Comparison of ENCODE assay signal across 8 cellular contexts in genomic region chr20:32535316-32535952, GRCh38. TPM values are rescaled to one million over a fixed set of nuclear protein-coding genes. Genes with fewer than 3 reads are reported as not detected.
A peak's percentile ranks its signal among the peaks of the same experiment; 100 is the strongest.
DNase-seq lines count a peak whose midpoint lies in the region; ATAC-seq and TF ChIP-seq lines count a peak whose summit lies in the region.

No MANE protein-coding gene starts in this region.

- peak overlapping the region; percentile 77 for H3K4me2 ChIP-seq in DOHH2 (ENCODE audit: low read length)

- peaks cover 62% of the 10 kb centered on the region for H3K4me1 ChIP-seq in DOHH2 (ENCODE audit: control insufficient read depth, low read length)

- H3K4me1 Mint-ChIP-seq in activated T-cell treated with anti-CD3 and anti-CD28 coated beads, Interleukin-2, amount 50 U/mL, for 24 hours (ENCODE audit: low read depth), result peaks cover 79% of the 10 kb centered on the region
- peaks cover 50 to 52% of the 10 kb centered on the region in 2 donors for H3K4me1 Mint-ChIP-seq in natural killer cell treated with Interleukin-12 subunit alpha and Interleukin-12 subunit beta and Interleukin-15 and Interleukin-18, amount 100 ng/mL, for 72 hours (ENCODE audit: low read depth in 2 of 2)

- CTCF ChIA-PET in GM10248 (lab: Yijun Ruan, JAX), result interaction anchor here (1.0 to 2.1 kb wide), 5 partner anchors 13 to 243 kb away, joined by 3 to 8 read pairs (median 3); no protein-coding TSS in a partner anchor

- H3K9me2 ChIP-seq in DOHH2 (replicated peaks; ENCODE audit: control insufficient read depth, low read length), result no peaks in the 10 kb centered on the region

- peaks cover 42% of the 10 kb centered on the region for H3F3A ChIP-seq in DOHH2 (ENCODE audit: control insufficient read depth, insufficient read depth)

- peak; percentile 82 for DNase-seq in NCI-H1417 treated with DMSO at 0.1 percent for 48 hours (lab: John Stamatoyannopoulos, UW)
- DNase-seq in activated T-cell treated with anti-CD3 and anti-CD28 coated beads, Interleukin-2, amount 50 U/mL, for 24 hours, result no peak
- DNase-seq in natural killer cell treated with Interleukin-12 subunit alpha and Interleukin-12 subunit beta and Interleukin-15 and Interleukin-18, amount 100 ng/mL, for 72 hours (ENCODE audit: low spot score), result peak; percentile 59
- no peak for DNase-seq in GM10248 (ENCODE audit: extremely low spot score)
- DNase-seq in medulla oblongata (ENCODE audit: extremely low spot score), result no peak
- DNase-seq in globus pallidus (ENCODE audit: low spot score), result no peak
- no peak for DNase-seq in hypothalamus (lab: John Stamatoyannopoulos, UW)

- H4K20me1 ChIP-seq in DOHH2 (ENCODE audit: control insufficient read depth, insufficient read depth, low read depth, low read length), result no peaks in the 10 kb centered on the region

- H3K9me3 Mint-ChIP-seq in activated T-cell treated with anti-CD3 and anti-CD28 coated beads, Interleukin-2, amount 50 U/mL, for 24 hours, result no peaks in the 10 kb centered on the region
- H3K9me3 Mint-ChIP-seq in natural killer cell treated with Interleukin-12 subunit alpha and Interleukin-12 subunit beta and Interleukin-15 and Interleukin-18, amount 100 ng/mL, for 72 hours, result no peaks in the 10 kb centered on the region

- peak overlapping the region; percentile 81 for H3K27ac ChIP-seq in DOHH2 (ENCODE audit: low read depth, low read length)

- H3K79me2 ChIP-seq in DOHH2 (ENCODE audit: control insufficient read depth, low read length), result no peaks in the 10 kb centered on the region

- H3K36me3 ChIP-seq in DOHH2 (ENCODE audit: control insufficient read depth, low read length), result no peaks in the 10 kb centered on the region

- H3K27me3 Mint-ChIP-seq in activated T-cell treated with anti-CD3 and anti-CD28 coated beads, Interleukin-2, amount 50 U/mL, for 24 hours, result no peaks in the 10 kb centered on the region
- H3K27me3 Mint-ChIP-seq in natural killer cell treated with Interleukin-12 subunit alpha and Interleukin-12 subunit beta and Interleukin-15 and Interleukin-18, amount 100 ng/mL, for 72 hours, result no peaks in the 10 kb centered on the region

- no peaks in the 10 kb centered on the region for H3K9me3 ChIP-seq in DOHH2 (ENCODE audit: control insufficient read depth, insufficient read depth, low read length)

- H3K36me3 Mint-ChIP-seq in activated T-cell treated with anti-CD3 and anti-CD28 coated beads, Interleukin-2, amount 50 U/mL, for 24 hours (ENCODE audit: low read depth), result no peaks in the 10 kb centered on the region
- no peaks in the 10 kb centered on the region for H3K36me3 Mint-ChIP-seq in natural killer cell treated with Interleukin-12 subunit alpha and Interleukin-12 subunit beta and Interleukin-15 and Interleukin-18, amount 100 ng/mL, for 72 hours

- POLR2A ChIA-PET in GM10248 (lab: Yijun Ruan, JAX), result no interaction called here

- H3K4me3 ChIP-seq in DOHH2 (ENCODE audit: low read length), result peak overlapping the region; percentile 67

- peak overlapping the region; percentile 72 for H3K4me3 Mint-ChIP-seq in activated T-cell treated with anti-CD3 and anti-CD28 coated beads, Interleukin-2, amount 50 U/mL, for 24 hours
- peak overlapping the region; percentile 87 for H3K4me3 Mint-ChIP-seq in natural killer cell treated with Interleukin-12 subunit alpha and Interleukin-12 subunit beta and Interleukin-15 and Interleukin-18, amount 100 ng/mL, for 72 hours

- ATAC-seq in natural killer cell treated with Interleukin-12 subunit alpha and Interleukin-12 subunit beta and Interleukin-15 and Interleukin-18, amount 100 ng/mL, for 72 hours, result no peak

- no peaks in the 10 kb centered on the region for H3K27me3 ChIP-seq in DOHH2 (ENCODE audit: control insufficient read depth, low read length)

- TF ChIP-seq CTCF in DOHH2 (IDR thresholded peaks at IDR 0.05; ENCODE audit: low read depth, low read length, poor library complexity, severe bottlenecking), result peak; percentile 12
- TF ChIP-seq CTCF in GM10248 (IDR thresholded peaks at IDR 0.05; ENCODE audit: control extremely low read depth, extremely low read depth, low read depth, missing control alignments), result no peak

- peak overlapping the region; percentile 92 for H3K27ac Mint-ChIP-seq in activated T-cell treated with anti-CD3 and anti-CD28 coated beads, Interleukin-2, amount 50 U/mL, for 24 hours
- peak overlapping the region; percentile 84 to 91 for H3K27ac Mint-ChIP-seq in natural killer cell treated with Interleukin-12 subunit alpha and Interleukin-12 subunit beta and Interleukin-15 and Interleukin-18, amount 100 ng/mL, for 72 hours

RNA-seq across cellular contexts. Expression of gene NOL4L, which starts 49.7 kb away (rescaled TPM):
- total RNA-seq in natural killer cell treated with Interleukin-12 subunit alpha and Interleukin-12 subunit beta and Interleukin-15 and Interleukin-18, amount 100 ng/mL, for 72 hours, result 10 to 100 TPM; 20.0 to 20.1 TPM

Comparison
In these comparisons a context has a peak if more than half of its experiments do, and no peak if none do; other contexts are left out.
1. DNase-seq: peak in NCI-H1417 treated with DMSO at 0.1 percent for 48 hours (single experiment) and natural killer cell treated with Interleukin-12 subunit alpha and Interleukin-12 subunit beta and Interleukin-15 and Interleukin-18, amount 100 ng/mL, for 72 hours (single experiment); none in activated T-cell treated with anti-CD3 and anti-CD28 coated beads, Interleukin-2, amount 50 U/mL, for 24 hours (single experiment), GM10248 (single experiment), medulla oblongata (single experiment), globus pallidus (single experiment) and hypothalamus (0 of 51).